In the genomic region with DNA sequence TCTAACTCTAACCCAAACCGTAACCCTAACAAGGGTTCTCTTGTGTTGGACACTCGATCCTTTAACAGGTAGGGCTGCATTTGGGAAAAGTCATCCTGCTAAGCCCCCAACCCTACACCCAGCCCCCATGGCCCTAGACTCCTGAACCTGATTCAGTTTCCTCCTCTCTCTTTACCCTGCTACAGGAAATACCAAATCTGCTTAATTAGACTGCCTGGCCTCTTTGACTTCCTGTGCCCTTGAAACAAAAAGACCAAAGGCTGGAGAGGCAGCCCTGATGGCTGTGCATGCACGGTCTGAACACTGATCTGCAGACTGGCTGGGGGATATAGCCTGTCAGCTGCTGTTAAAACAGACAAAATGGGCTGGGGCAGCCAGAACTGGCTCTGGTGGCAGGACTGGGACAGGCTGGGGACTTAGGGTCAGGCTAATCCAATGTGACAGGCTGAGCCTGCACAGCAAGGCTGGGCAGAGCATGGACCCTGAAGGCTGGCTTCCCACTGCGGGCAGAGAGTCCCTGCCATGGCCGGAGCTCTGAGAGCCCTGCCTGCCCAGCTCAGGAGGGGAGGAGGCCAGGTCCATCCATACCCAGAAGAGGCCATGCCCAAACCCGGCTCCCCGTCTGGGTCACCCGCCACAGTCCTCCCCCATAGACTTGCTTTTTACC, we compare ENCODE assay signal across 1 cellular context.
TF ChIP-seq lines count a peak whose summit lies in the region.

No MANE protein-coding gene starts in this region.

TF ChIP-seq in HepG2, 621 proteins besides CTCF, POLR2A, EP300 and RAD21 (continued from another document):
- 0 out of 2 replicates have a peak, but pooled peaks have one; percentile 30 for TF ChIP-seq ARNTL (CRISPR knock-in tag; IDR thresholded peaks at IDR 0.05)
- TF ChIP-seq ZKSCAN1 (IDR thresholded peaks at IDR 0.05; ENCODE audit: low read length): no peak
- TF ChIP-seq ONECUT2 (CRISPR knock-in tag; IDR thresholded peaks at IDR 0.05): no peak
- no peak for TF ChIP-seq ZNF724P (CRISPR knock-in tag; IDR thresholded peaks at IDR 0.05; ENCODE audit: borderline replicate concordance)
- no peak for TF ChIP-seq TBP (CRISPR knock-in tag; IDR thresholded peaks at IDR 0.05)
- no peak for TF ChIP-seq KDM6A (CRISPR knock-in tag; IDR thresholded peaks at IDR 0.05; ENCODE audit: low read depth)
- TF ChIP-seq ZFP41 (CRISPR knock-in tag; IDR thresholded peaks at IDR 0.05; ENCODE audit: borderline replicate concordance): no peak
- TF ChIP-seq ZFP82 (CRISPR knock-in tag; IDR thresholded peaks at IDR 0.05; ENCODE audit: borderline replicate concordance): no peak
- TF ChIP-seq ATF4 (CRISPR knock-in tag; IDR thresholded peaks at IDR 0.05): no peak
- no peak for TF ChIP-seq SRSF4 (IDR thresholded peaks at IDR 0.05; ENCODE audit: low read depth, low read length, poor library complexity, severe bottlenecking)
- no peak for TF ChIP-seq HIVEP1 (CRISPR knock-in tag; IDR thresholded peaks at IDR 0.05)
